22 cellular contexts compared by ENCODE assay signal in genomic region chr17:80997471-80998387, GRCh38. TPM values are rescaled to one million over a fixed set of nuclear protein-coding genes. Genes with fewer than 3 reads are reported as not detected.
DNase-seq lines count a peak whose midpoint lies in the region; ATAC-seq and TF ChIP-seq lines count a peak whose summit lies in the region.
"Had no signal": no experiment of that assay in that cellular context is flagged by ENCODE, and none has a peak within 500 bp of the region (broad histone marks: within the 10 kb centered on the region; RNA-seq: fewer than 3 reads in every experiment).

No MANE protein-coding gene starts in this region.

- H3K27ac ChIP-seq in Panc1 (ENCODE audit: low read length) = no peak overlapping the region
- no peak overlapping the region for H3K27ac ChIP-seq in spleen
- no peak overlapping the region for H3K27ac ChIP-seq in WERI-Rb-1
- H3K27ac ChIP-seq: C4-2B, foreskin keratinocyte, neutrophil, SK-N-MC, tibial nerve had no signal

- H3K36me3 Mint-ChIP-seq in activated CD8-positive, alpha-beta memory T cell treated with anti-CD3 and anti-CD28 coated beads, Interleukin-2, amount 10 ng/mL, durations not matched to agents 7 days and 5 days = peaks cover 13% of the 10 kb centered on the region
- H3K36me3 Mint-ChIP-seq in activated CD4-positive, alpha-beta memory T cell treated with anti-CD3 and anti-CD28 coated beads, Interleukin-2, amount 10 ng/mL, durations not matched to agents 7 days and 5 days (ENCODE audit: low read depth) = peaks cover 24% of the 10 kb centered on the region

- TF ChIP-seq CTCF in Panc1 (IDR thresholded peaks at IDR 0.05) (no peak), spleen (IDR thresholded peaks at IDR 0.05 in 8 of 11, conservative IDR thresholded peaks at IDR 0.05 in 3 of 11) (no peak), WERI-Rb-1 (IDR thresholded peaks at IDR 0.05; ENCODE audit: low read depth, low read length) (no peak)

- in situ Hi-C loops in Panc1 (cut with HindIII; ENCODE audit: low pct_unique_long_range_greater_than_20kb, low sequenced_read_pairs) = no loop called here

- H3K4me1 ChIP-seq in Panc1 (ENCODE audit: control insufficient read depth, insufficient read depth, low read length) (peaks cover 15% of the 10 kb centered on the region), spleen (peaks cover 12 to 52% (median 29%) of the 10 kb centered on the region in 6 donors)
- H3K4me1 ChIP-seq: foreskin keratinocyte had no signal

- intact Hi-C loops in Panc1 (cut with micrococcal nuclease; ENCODE audit: unreplicated experiment) = no loop called here
- intact Hi-C loops in spleen (cut with DNase I; ENCODE audit: low total_unique reads) = loop anchor here (10.0 kb wide), 1 partner anchor 97 kb away; no protein-coding TSS in a partner anchor

- H3K9me3 ChIP-seq in Panc1 (ENCODE audit: control insufficient read depth, insufficient read depth, low read depth, low read length) (no peaks in the 10 kb centered on the region), spleen (no peaks in the 10 kb centered on the region), WERI-Rb-1 (ENCODE audit: severe bottlenecking) (no peaks in the 10 kb centered on the region)
- H3K9me3 ChIP-seq: neutrophil, tibial nerve had no signal

- peaks cover 22% of the 10 kb centered on the region for H3K4me1 Mint-ChIP-seq in activated CD8-positive, alpha-beta memory T cell treated with anti-CD3 and anti-CD28 coated beads, Interleukin-2, amount 10 ng/mL, durations not matched to agents 7 days and 5 days
- peaks cover 15% of the 10 kb centered on the region for H3K4me1 Mint-ChIP-seq in activated CD4-positive, alpha-beta memory T cell treated with anti-CD3 and anti-CD28 coated beads, Interleukin-2, amount 10 ng/mL, durations not matched to agents 7 days and 5 days

- H3K9me3 Mint-ChIP-seq in activated CD8-positive, alpha-beta memory T cell treated with anti-CD3 and anti-CD28 coated beads, Interleukin-2, amount 10 ng/mL, durations not matched to agents 7 days and 5 days (ENCODE audit: low read depth) = no peaks in the 10 kb centered on the region
- no peaks in the 10 kb centered on the region for H3K9me3 Mint-ChIP-seq in activated CD4-positive, alpha-beta memory T cell treated with anti-CD3 and anti-CD28 coated beads, Interleukin-2, amount 10 ng/mL, durations not matched to agents 7 days and 5 days
- H3K9me3 Mint-ChIP-seq: activated naive CD4-positive, alpha-beta T cell treated with anti-CD3 and anti-CD28 coated beads, Interleukin-2, amount 50 U/mL, for 24 hours; brain; dendritic cell treated with granulocyte-macrophage colony-stimulating factor and Interleukin-4, amounts not matched to agents 40 ng/mL and 50 ng/mL, for 4 days; stimulated activated naive B cell treated with anti-CD40 and anti-IgM and Interleukin-4, amounts not matched to agents 10 μg/mL and 1 μg/mL and 100 μg/mL, for 72 hours had no signal

- H3K27me3 Mint-ChIP-seq in activated CD8-positive, alpha-beta memory T cell treated with anti-CD3 and anti-CD28 coated beads, Interleukin-2, amount 10 ng/mL, durations not matched to agents 7 days and 5 days = peaks cover 9% of the 10 kb centered on the region
- peaks cover 10% of the 10 kb centered on the region for H3K27me3 Mint-ChIP-seq in activated CD4-positive, alpha-beta memory T cell treated with anti-CD3 and anti-CD28 coated beads, Interleukin-2, amount 10 ng/mL, durations not matched to agents 7 days and 5 days
- H3K27me3 Mint-ChIP-seq: activated naive CD4-positive, alpha-beta T cell treated with anti-CD3 and anti-CD28 coated beads, Interleukin-2, amount 50 U/mL, for 24 hours; brain had no signal

- H3K27me3 ChIP-seq in Panc1 (ENCODE audit: control insufficient read depth, insufficient read depth, low read length) (no peaks in the 10 kb centered on the region), spleen (replicated peaks in 1 of 7) (peaks cover 0 to 18% (median 0%) of the 10 kb centered on the region in 7 donors), WERI-Rb-1 (ENCODE audit: insufficient read depth, low read depth, severe bottlenecking) (peaks cover 4% of the 10 kb centered on the region)

- no TSS peak for BruUV-seq in Panc1 (replicated peaks; lab: Mats Ljungman, UMichigan)

- H3K4me3 ChIP-seq in Panc1 (ENCODE audit: low read depth in 2 of 2, low read length in 2 of 2) (no peak overlapping the region), spleen (no peak overlapping the region), WERI-Rb-1 (ENCODE audit: low read depth, low read length) (no peak overlapping the region)
- H3K4me3 ChIP-seq: SK-N-MC, tibial nerve had no signal

- 88 to 94% (median 92%) methylated on average over 28 to 43 of the region's 43 CpGs for WGBS in spleen, 5 donors

- no peak overlapping the region for H3K27ac Mint-ChIP-seq in activated CD8-positive, alpha-beta memory T cell treated with anti-CD3 and anti-CD28 coated beads, Interleukin-2, amount 10 ng/mL, durations not matched to agents 7 days and 5 days
- H3K27ac Mint-ChIP-seq in activated CD4-positive, alpha-beta memory T cell treated with anti-CD3 and anti-CD28 coated beads, Interleukin-2, amount 10 ng/mL, durations not matched to agents 7 days and 5 days = no peak overlapping the region
- H3K27ac Mint-ChIP-seq: activated naive CD4-positive, alpha-beta T cell treated with anti-CD3 and anti-CD28 coated beads, Interleukin-2, amount 50 U/mL, for 24 hours; brain; dendritic cell treated with granulocyte-macrophage colony-stimulating factor and Interleukin-4, amounts not matched to agents 40 ng/mL and 50 ng/mL, for 4 days; stimulated activated naive B cell treated with anti-CD40 and anti-IgM and Interleukin-4, amounts not matched to agents 10 μg/mL and 1 μg/mL and 100 μg/mL, for 72 hours had no signal

- no peaks in the 10 kb centered on the region for H3K36me3 ChIP-seq in Panc1 (ENCODE audit: control insufficient read depth, insufficient read depth, low read length)
- peaks cover 5 to 73% (median 57%) of the 10 kb centered on the region in 6 donors for H3K36me3 ChIP-seq in spleen
- peaks cover 62% of the 10 kb centered on the region for H3K36me3 ChIP-seq in WERI-Rb-1

- POLR2A ChIA-PET in Panc1 (lab: Charles Lee) = no interaction called here
- POLR2A ChIA-PET in activated CD4-positive, alpha-beta memory T cell treated with anti-CD3 and anti-CD28 coated beads, Interleukin-2, amount 10 ng/mL, durations not matched to agents 7 days and 5 days (lab: Charles Lee) = no interaction called here

- no peak for TF ChIP-seq POLR2A in spleen (IDR thresholded peaks at IDR 0.05)

- H3K4me3 Mint-ChIP-seq in activated CD8-positive, alpha-beta memory T cell treated with anti-CD3 and anti-CD28 coated beads, Interleukin-2, amount 10 ng/mL, durations not matched to agents 7 days and 5 days = no peak overlapping the region
- H3K4me3 Mint-ChIP-seq in activated CD4-positive, alpha-beta memory T cell treated with anti-CD3 and anti-CD28 coated beads, Interleukin-2, amount 10 ng/mL, durations not matched to agents 7 days and 5 days = no peak overlapping the region
- H3K4me3 Mint-ChIP-seq: activated naive CD4-positive, alpha-beta T cell treated with anti-CD3 and anti-CD28 coated beads, Interleukin-2, amount 50 U/mL, for 24 hours; brain; dendritic cell treated with granulocyte-macrophage colony-stimulating factor and Interleukin-4, amounts not matched to agents 40 ng/mL and 50 ng/mL, for 4 days; stimulated activated naive B cell treated with anti-CD40 and anti-IgM and Interleukin-4, amounts not matched to agents 10 μg/mL and 1 μg/mL and 100 μg/mL, for 72 hours had no signal

- CTCF ChIA-PET in activated CD8-positive, alpha-beta memory T cell treated with anti-CD3 and anti-CD28 coated beads, Interleukin-2, amount 10 ng/mL, durations not matched to agents 7 days and 5 days (lab: Charles Lee) = interaction anchor here (0.9 to 1.5 kb wide), 4 partner anchors 9 to 104 kb away, joined by 3 to 5 read pairs (median 3); no protein-coding TSS in a partner anchor
- CTCF ChIA-PET in Panc1 (lab: Charles Lee) = no interaction called here
- CTCF ChIA-PET in activated CD4-positive, alpha-beta memory T cell treated with anti-CD3 and anti-CD28 coated beads, Interleukin-2, amount 10 ng/mL, durations not matched to agents 7 days and 5 days (lab: Charles Lee) = no interaction called here

- ATAC-seq in activated CD8-positive, alpha-beta memory T cell treated with anti-CD3 and anti-CD28 coated beads, Interleukin-2, amount 10 ng/mL, durations not matched to agents 7 days and 5 days = peak; percentile 26
- ATAC-seq in Panc1 = peak; percentile 20; the same call in 1 of the 2 replicates
- ATAC-seq: foreskin keratinocyte; left lobe of liver; stimulated activated naive B cell treated with anti-CD40 and anti-IgM and Interleukin-4, amounts not matched to agents 10 μg/mL and 1 μg/mL and 100 μg/mL, for 72 hours had no signal

- DNase-seq in activated CD8-positive, alpha-beta memory T cell treated with anti-CD3 and anti-CD28 coated beads, Interleukin-2, amount 10 ng/mL, durations not matched to agents 7 days and 5 days = peak; percentile 40
- no peak for DNase-seq in activated CD8-positive, alpha-beta memory T cell treated with anti-CD3 and anti-CD28 coated beads, Interleukin-2, amount 50 U/mL, for 4 hours
- DNase-seq in Panc1 (ENCODE audit: low read depth, low spot score) (no peak), ecto neural progenitor cell (ENCODE audit: low spot score) (peak; percentile 43), spleen (peak; percentile 68), WERI-Rb-1 (no peak)
- DNase-seq in activated effector memory CD4-positive, alpha-beta T cell treated with Interleukin-2 at 50 U/mL for 16 hours = no peak
- DNase-seq in activated CD4-positive, alpha-beta memory T cell treated with anti-CD3 and anti-CD28 coated beads, Interleukin-2, amount 10 ng/mL, durations not matched to agents 7 days and 5 days = no peak
- DNase-seq: activated CD4-positive, alpha-beta T cell treated with anti-CD3 and anti-CD28 coated beads, Interleukin-2, amount 50 U/mL, for 1 hour; DMS153; foreskin keratinocyte; NCI-H2171 treated with DMSO at 0.1 percent for 48 hours; NCI-H748 treated with DMSO at 0.1 percent for 48 hours; stimulated activated naive B cell treated with anti-CD40 and anti-IgM and Interleukin-4, amounts not matched to agents 10 μg/mL and 1 μg/mL and 100 μg/mL, for 72 hours had no signal

RNA-seq across cellular contexts. Expression of gene CHMP6, which starts 6.1 kb away (rescaled TPM):
- 10 to 100 TPM; 29.8 to 34.6 TPM for total RNA-seq in activated CD8-positive, alpha-beta memory T cell treated with anti-CD3 and anti-CD28 coated beads, Interleukin-2, amount 10 ng/mL, durations not matched to agents 7 days and 5 days
- 43.7 TPM for total RNA-seq in Panc1 (2021; ENCODE audit: unreplicated experiment)
- 39.1 TPM for polyA plus RNA-seq in Panc1 (2012; ENCODE audit: insufficient read length)
- 10 to 100 TPM; 23.0 to 35.7 (median 31.5) TPM for total RNA-seq in spleen
- polyA plus RNA-seq in spleen = 10 to 100 TPM; 24.0 to 41.1 (median 25.4) TPM
- 10 to 100 TPM; 30.3 to 31.6 TPM for total RNA-seq in activated CD4-positive, alpha-beta memory T cell treated with anti-CD3 and anti-CD28 coated beads, Interleukin-2, amount 10 ng/mL, durations not matched to agents 7 days and 5 days

RNA-seq across cellular contexts. Expression of gene BAIAP2, which starts 37.2 kb away (rescaled TPM):
- 1 to 10 TPM; 4.8 to 7.0 TPM for total RNA-seq in activated CD8-positive, alpha-beta memory T cell treated with anti-CD3 and anti-CD28 coated beads, Interleukin-2, amount 10 ng/mL, durations not matched to agents 7 days and 5 days
- total RNA-seq in Panc1 (2021; ENCODE audit: unreplicated experiment) (125 TPM), spleen (10 to 100 TPM; 12.7 to 33.2 (median 23.4) TPM)
- polyA plus RNA-seq in Panc1 (2012; ENCODE audit: insufficient read length) = 117 TPM
- polyA plus RNA-seq in spleen = 10 to 100 TPM in 1 of 3 donors, 1 to 10 TPM in 2; 2.8 to 11.8 (median 4.4) TPM
- 1 to 10 TPM; 1.5 to 2.4 TPM for total RNA-seq in activated CD4-positive, alpha-beta memory T cell treated with anti-CD3 and anti-CD28 coated beads, Interleukin-2, amount 10 ng/mL, durations not matched to agents 7 days and 5 days

Comparison
In these comparisons a context has a peak if more than half of its experiments do, and no peak if none do; other contexts are left out.
1. DNase-seq: peak in activated CD8-positive, alpha-beta memory T cell treated with anti-CD3 and anti-CD28 coated beads, Interleukin-2, amount 10 ng/mL, durations not matched to agents 7 days and 5 days (single experiment), ecto neural progenitor cell (single experiment) and spleen (single experiment); none in activated CD8-positive, alpha-beta memory T cell treated with anti-CD3 and anti-CD28 coated beads, Interleukin-2, amount 50 U/mL, for 4 hours (single experiment), Panc1 (single experiment), activated effector memory CD4-positive, alpha-beta T cell treated with Interleukin-2 at 50 U/mL for 16 hours (single experiment), WERI-Rb-1 (single experiment) and activated CD4-positive, alpha-beta memory T cell treated with anti-CD3 and anti-CD28 coated beads, Interleukin-2, amount 10 ng/mL, durations not matched to agents 7 days and 5 days (single experiment).